Comparison of ENCODE assay signal across 1 cellular context in genomic region chr17:79843475-79843916, GRCh38.
TF ChIP-seq lines count a peak whose summit lies in the region.

No MANE protein-coding gene starts in this region.

TF ChIP-seq in GM23338, 12 proteins besides CTCF, POLR2A, EP300 and RAD21:
- TF ChIP-seq ZNF462 (CRISPR knock-in tag; IDR thresholded peaks at IDR 0.05) (no peak), EZH2 (IDR thresholded peaks at IDR 0.05; ENCODE audit: low read depth, unreplicated experiment) (peak; percentile 90), CREB1 (CRISPR knock-in tag; IDR thresholded peaks at IDR 0.05; ENCODE audit: low read depth) (no peak)
